ENCODE assay signal across 7 cellular contexts in the genomic region with DNA sequence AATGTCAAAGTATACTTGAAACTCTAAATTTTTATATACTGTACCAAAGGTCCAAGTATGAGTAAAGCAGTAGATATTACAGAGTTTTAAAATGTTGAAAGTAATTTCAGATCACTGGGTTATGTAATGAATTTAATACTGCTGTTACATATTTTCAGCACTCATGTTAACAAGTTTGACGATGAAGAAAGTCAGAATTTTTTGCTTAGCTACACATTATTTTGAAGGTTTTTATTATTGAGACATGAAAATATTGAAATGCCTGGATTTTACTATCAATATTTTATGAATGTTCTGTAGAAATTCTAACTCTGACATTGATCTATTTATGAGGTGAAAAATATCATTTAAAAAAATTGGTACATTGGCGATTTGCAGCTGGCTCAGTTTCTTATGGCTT.
"Had no signal": no experiment of that assay in that cellular context is flagged by ENCODE, and none has a peak within 500 bp of the region (broad histone marks: within the 10 kb centered on the region; RNA-seq: fewer than 3 reads in every experiment).

No MANE protein-coding gene starts in this region.

- H3K27ac ChIP-seq: HL-60, KMS-11 had no signal

- ATAC-seq: K562 had no signal

- FAIRE-seq: HTR-8/SVneo, K562 had no signal

- H3K4me2 ChIP-seq: KMS-11 had no signal

- H3K4me3 ChIP-seq: K562 had no signal

- DNase-seq: Karpas-422, KBM-7, KG1 had no signal

- H3K9ac ChIP-seq: KMS-11 had no signal
